In the genomic region with DNA sequence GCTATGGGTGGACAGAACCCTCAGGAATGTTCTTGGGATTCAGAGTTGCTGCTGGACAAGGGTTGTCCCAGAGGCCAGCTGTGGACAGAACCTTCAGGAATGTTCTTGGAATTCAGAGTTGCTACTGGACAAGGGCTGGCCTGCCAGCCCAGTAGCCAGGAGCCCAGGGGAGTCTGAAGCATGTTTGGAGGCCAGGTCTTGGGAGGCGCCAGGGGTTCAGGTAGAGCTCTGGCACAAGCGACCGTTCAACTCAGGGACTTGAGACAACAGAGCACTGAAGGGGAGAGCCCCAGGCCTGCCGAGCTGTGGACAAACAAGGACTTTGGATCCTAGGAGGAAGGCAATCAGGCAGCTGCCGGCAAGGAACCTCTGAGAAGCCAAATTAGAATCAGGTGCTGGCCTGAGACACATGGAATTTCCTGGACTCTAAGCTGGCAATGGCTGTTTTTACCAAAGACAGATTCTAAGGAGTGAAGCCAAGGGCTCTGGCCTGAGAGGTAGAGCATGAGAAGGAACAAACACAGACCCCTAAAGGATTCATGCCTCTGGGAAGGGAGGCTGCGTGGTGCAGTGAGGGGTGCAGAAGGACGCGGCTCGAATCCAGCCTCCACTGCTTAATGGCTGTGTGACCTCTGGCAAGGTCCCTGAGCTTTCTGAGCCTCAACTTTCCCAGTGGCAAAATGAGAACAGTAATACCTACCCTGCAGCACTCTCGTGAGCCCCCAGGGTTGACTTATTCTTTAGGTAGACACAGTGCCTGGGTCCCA, we compare ENCODE assay signal across 21 cellular contexts. TPM values are rescaled to one million over a fixed set of nuclear protein-coding genes. Genes with fewer than 3 reads are reported as not detected.
"Had no signal": no experiment of that assay in that cellular context is flagged by ENCODE, and none has a peak within 500 bp of the region (broad histone marks: within the 10 kb centered on the region; RNA-seq: fewer than 3 reads in every experiment).

No MANE protein-coding gene starts in this region.

- H3K4me3 ChIP-seq: dorsolateral prefrontal cortex, lower lobe of right lung, thoracic aorta, upper lobe of right lung had no signal

- H3K27me3 ChIP-seq: upper lobe of right lung had no signal

- H3K4me1 ChIP-seq: foreskin keratinocyte had no signal

- H3K27ac ChIP-seq: dorsolateral prefrontal cortex, epithelial cell of prostate, foreskin keratinocyte, lower lobe of right lung, thoracic aorta, upper lobe of right lung had no signal

- H3K36me3 Mint-ChIP-seq: stimulated activated naive B cell treated with anti-CD40 and anti-IgM and Interleukin-4, amounts not matched to agents 10 μg/mL and 1 μg/mL and 100 μg/mL, for 72 hours had no signal

- H3K9me3 ChIP-seq: lower lobe of right lung, thoracic aorta, upper lobe of right lung had no signal

- ATAC-seq: activated CD8-positive, alpha-beta T cell treated with anti-CD3 and anti-CD28 coated beads for 36 hours; activated naive CD8-positive, alpha-beta T cell treated with anti-CD3 and anti-CD28 coated beads, Interleukin-2, amount 50 U/mL, for 24 hours; foreskin keratinocyte; lower lobe of right lung; stimulated activated naive B cell treated with anti-CD40 and anti-IgM and Interleukin-4, amounts not matched to agents 10 μg/mL and 1 μg/mL and 100 μg/mL, for 72 hours; upper lobe of right lung had no signal

- H3K9me3 Mint-ChIP-seq: activated CD4-positive, alpha-beta T cell treated with anti-CD3 and anti-CD28 coated beads, Interleukin-2, amount 10 ng/mL, durations not matched to agents 24 days and 14 days; activated CD8-positive, alpha-beta T cell treated with anti-CD3 and anti-CD28 coated beads for 36 hours; activated naive CD4-positive, alpha-beta T cell treated with anti-CD3 and anti-CD28 coated beads for 36 hours; activated naive CD8-positive, alpha-beta T cell treated with anti-CD3 and anti-CD28 coated beads, Interleukin-2, amount 50 U/mL, for 24 hours; activated T-cell treated with anti-CD3 and anti-CD28 coated beads, Interleukin-2, amount 50 U/mL, for 24 hours; stimulated activated naive B cell treated with anti-CD40 and anti-IgM and Interleukin-4, amounts not matched to agents 10 μg/mL and 1 μg/mL and 100 μg/mL, for 72 hours had no signal

- H3K36me3 ChIP-seq: lower lobe of right lung, thoracic aorta, upper lobe of right lung had no signal

- H3K4me3 Mint-ChIP-seq: activated CD4-positive, alpha-beta T cell treated with anti-CD3 and anti-CD28 coated beads, Interleukin-2, amount 10 ng/mL, durations not matched to agents 24 days and 14 days; activated CD8-positive, alpha-beta T cell treated with anti-CD3 and anti-CD28 coated beads for 36 hours; activated naive CD4-positive, alpha-beta T cell treated with anti-CD3 and anti-CD28 coated beads for 36 hours; activated naive CD8-positive, alpha-beta T cell treated with anti-CD3 and anti-CD28 coated beads, Interleukin-2, amount 50 U/mL, for 24 hours; activated T-cell treated with anti-CD3 and anti-CD28 coated beads, Interleukin-2, amount 50 U/mL, for 24 hours; stimulated activated naive B cell treated with anti-CD40 and anti-IgM and Interleukin-4, amounts not matched to agents 10 μg/mL and 1 μg/mL and 100 μg/mL, for 72 hours had no signal

- H3K27ac Mint-ChIP-seq: activated CD4-positive, alpha-beta T cell treated with anti-CD3 and anti-CD28 coated beads, Interleukin-2, amount 10 ng/mL, durations not matched to agents 24 days and 14 days; activated CD8-positive, alpha-beta T cell treated with anti-CD3 and anti-CD28 coated beads for 36 hours; activated naive CD4-positive, alpha-beta T cell treated with anti-CD3 and anti-CD28 coated beads for 36 hours; activated naive CD8-positive, alpha-beta T cell treated with anti-CD3 and anti-CD28 coated beads, Interleukin-2, amount 50 U/mL, for 24 hours; activated T-cell treated with anti-CD3 and anti-CD28 coated beads, Interleukin-2, amount 50 U/mL, for 24 hours; stimulated activated naive B cell treated with anti-CD40 and anti-IgM and Interleukin-4, amounts not matched to agents 10 μg/mL and 1 μg/mL and 100 μg/mL, for 72 hours had no signal

- DNase-seq: activated CD4-positive, alpha-beta T cell treated with anti-CD3 and anti-CD28 coated beads, Interleukin-2, amount 10 ng/mL, durations not matched to agents 24 days and 14 days; activated CD8-positive, alpha-beta T cell treated with anti-CD3 and anti-CD28 coated beads for 36 hours; activated naive CD4-positive, alpha-beta T cell treated with anti-CD3 and anti-CD28 coated beads for 36 hours; activated naive CD8-positive, alpha-beta T cell treated with anti-CD3 and anti-CD28 coated beads, Interleukin-2, amount 50 U/mL, for 24 hours; activated T-cell treated with anti-CD3 and anti-CD28 coated beads, Interleukin-2, amount 50 U/mL, for 24 hours; dorsolateral prefrontal cortex; foreskin keratinocyte; head of caudate nucleus; lower lobe of right lung; stimulated activated CD4-positive, alpha-beta T cell treated with anti-CD3 and anti-CD28 coated beads, Interleukin-4, amount 100 ng/mL, for 4 hours; stimulated activated naive B cell treated with anti-CD40 and anti-IgM and Interleukin-4, amounts not matched to agents 10 μg/mL and 1 μg/mL and 100 μg/mL, for 72 hours; T1000; upper lobe of right lung had no signal

RNA-seq across cellular contexts. Expression of a gene that starts 13.4 kb away (rescaled TPM):
- total RNA-seq: activated CD4-positive, alpha-beta T cell treated with anti-CD3 and anti-CD28 coated beads, Interleukin-2, amount 10 ng/mL, durations not matched to agents 24 days and 14 days; activated CD8-positive, alpha-beta T cell treated with anti-CD3 and anti-CD28 coated beads for 36 hours; activated naive CD4-positive, alpha-beta T cell treated with anti-CD3 and anti-CD28 coated beads for 36 hours; foreskin keratinocyte; T-helper 1 cell treated with Interleukin-12 subunit alpha and Interleukin-12 subunit beta and Interleukin-4 antibody, amounts not matched to agents 30 ng/mL and 1 ng/mL, for 36 hours had no signal
- polyA plus RNA-seq: foreskin keratinocyte, neural cell had no signal

RNA-seq across cellular contexts. Expression of a gene that starts 36.0 kb away (rescaled TPM):
- total RNA-seq: activated CD4-positive, alpha-beta T cell treated with anti-CD3 and anti-CD28 coated beads, Interleukin-2, amount 10 ng/mL, durations not matched to agents 24 days and 14 days; activated CD8-positive, alpha-beta T cell treated with anti-CD3 and anti-CD28 coated beads for 36 hours; fibroblast of lung; foreskin keratinocyte; omental fat pad; posterior vena cava; T-helper 1 cell treated with Interleukin-12 subunit alpha and Interleukin-12 subunit beta and Interleukin-4 antibody, amounts not matched to agents 30 ng/mL and 1 ng/mL, for 36 hours; thoracic aorta; upper lobe of right lung had no signal
- polyA plus RNA-seq: aorta, fibroblast of lung, foreskin keratinocyte, neural cell had no signal

RNA-seq across cellular contexts. Expression of a gene that starts 55.8 kb away (rescaled TPM):
- total RNA-seq: activated CD4-positive, alpha-beta T cell treated with anti-CD3 and anti-CD28 coated beads, Interleukin-2, amount 10 ng/mL, durations not matched to agents 24 days and 14 days; activated CD8-positive, alpha-beta T cell treated with anti-CD3 and anti-CD28 coated beads for 36 hours; activated naive CD4-positive, alpha-beta T cell treated with anti-CD3 and anti-CD28 coated beads for 36 hours; aorta; fibroblast of lung; lower lobe of right lung; omental fat pad; posterior vena cava; T-helper 1 cell treated with Interleukin-12 subunit alpha and Interleukin-12 subunit beta and Interleukin-4 antibody, amounts not matched to agents 30 ng/mL and 1 ng/mL, for 36 hours; thoracic aorta; upper lobe of right lung had no signal
- polyA plus RNA-seq: fibroblast of lung, neural cell had no signal
